ENCODE assay signal across 36 cellular contexts in genomic region chr11:77137421-77137820, GRCh38. TPM values are rescaled to one million over a fixed set of nuclear protein-coding genes. Genes with fewer than 3 reads are reported as not detected.
"Had no signal": no experiment of that assay in that cellular context is flagged by ENCODE, and none has a peak within 500 bp of the region (broad histone marks: within the 10 kb centered on the region; RNA-seq: fewer than 3 reads in every experiment).

No MANE protein-coding gene starts in this region.

- H3K9me3 ChIP-seq: esophagus muscularis mucosa, gastrocnemius medialis, heart left ventricle had no signal

- H3K4me1 ChIP-seq: foreskin keratinocyte had no signal

- FAIRE-seq: astrocyte had no signal

- H3K36me3 Mint-ChIP-seq: activated CD4-positive, alpha-beta memory T cell treated with anti-CD3 and anti-CD28 coated beads for 36 hours; activated naive CD4-positive, alpha-beta T cell treated with anti-CD3 and anti-CD28 coated beads, Interleukin-2, amount 10 ng/mL, durations not matched to agents 7 days and 5 days; activated naive CD4-positive, alpha-beta T cell treated with anti-CD3 and anti-CD28 coated beads, Interleukin-2, amount 50 U/mL, for 72 hours; activated naive CD8-positive, alpha-beta T cell treated with anti-CD3 and anti-CD28 coated beads, Interleukin-2, amount 10 ng/mL, durations not matched to agents 7 days and 5 days had no signal

- H3K27ac ChIP-seq: brain microvascular endothelial cell, coronary artery, esophagus muscularis mucosa, foreskin keratinocyte, gastrocnemius medialis, heart left ventricle had no signal

- H3K27ac Mint-ChIP-seq: activated CD4-positive, alpha-beta memory T cell treated with anti-CD3 and anti-CD28 coated beads for 36 hours; activated CD4-positive, alpha-beta T cell treated with anti-CD3 and anti-CD28 coated beads for 36 hours; activated CD4-positive, alpha-beta T cell treated with anti-CD3 and anti-CD28 coated beads, Interleukin-2, amount 10 ng/mL, durations not matched to agents 24 days and 14 days; activated CD8-positive, alpha-beta memory T cell treated with anti-CD3 and anti-CD28 coated beads, Interleukin-2, amount 10 ng/mL, durations not matched to agents 7 days and 5 days; activated CD8-positive, alpha-beta T cell treated with anti-CD3 and anti-CD28 coated beads, Interleukin-2, amount 10 ng/mL, durations not matched to agents 7 days and 5 days; activated naive CD4-positive, alpha-beta T cell treated with anti-CD3 and anti-CD28 coated beads, Interleukin-2, amount 10 ng/mL, durations not matched to agents 7 days and 5 days; activated naive CD4-positive, alpha-beta T cell treated with anti-CD3 and anti-CD28 coated beads, Interleukin-2, amount 50 U/mL, for 72 hours; activated naive CD8-positive, alpha-beta T cell treated with anti-CD3 and anti-CD28 coated beads, Interleukin-2, amount 10 ng/mL, durations not matched to agents 7 days and 5 days; activated T-helper 1 cell treated with anti-CD3 and anti-CD28 coated beads, Interleukin-12 subunit alpha, Interleukin-12 subunit beta, Interleukin-2, Interleukin-4 antibody, amounts not matched to agents 30 ng/mL and 10 ng/mL and 1 ng/mL, durations not matched to agents 14 hours and 24 hours and 36 hours; dendritic cell treated with granulocyte-macrophage colony-stimulating factor and Interleukin-4, amounts not matched to agents 40 ng/mL and 50 ng/mL, for 4 days; effector memory CD8-positive, alpha-beta T cell; T-helper 17 cell; T-helper 2 cell treated with Interferon-gamma antibody and Interleukin-4, amounts not matched to agents 5 μg/mL and 100 μg/mL, for 36 hours had no signal

- DNase-seq: activated CD4-positive, alpha-beta memory T cell treated with anti-CD3 and anti-CD28 coated beads for 36 hours; activated CD4-positive, alpha-beta T cell treated with anti-CD3 and anti-CD28 coated beads for 36 hours; activated CD4-positive, alpha-beta T cell treated with anti-CD3 and anti-CD28 coated beads, Interleukin-2, amount 10 ng/mL, durations not matched to agents 24 days and 14 days; activated CD4-positive, CD25-positive, alpha-beta regulatory T cell; activated CD4-positive, CD25-positive, alpha-beta regulatory T cell treated with anti-CD3 and anti-CD28 coated beads, Interleukin-2, amount 50 U/mL, for 72 hours; activated CD8-positive, alpha-beta memory T cell treated with anti-CD3 and anti-CD28 coated beads, Interleukin-2, amount 10 ng/mL, durations not matched to agents 7 days and 5 days; activated CD8-positive, alpha-beta memory T cell treated with anti-CD3 and anti-CD28 coated beads, Interleukin-2, amount 50 U/mL, for 4 hours; activated CD8-positive, alpha-beta T cell treated with anti-CD3 and anti-CD28 coated beads, Interleukin-2, amount 10 ng/mL, durations not matched to agents 7 days and 5 days; activated gamma-delta T cell; activated naive CD4-positive, alpha-beta T cell; activated naive CD4-positive, alpha-beta T cell treated with anti-CD3 and anti-CD28 coated beads, Interleukin-2, amount 10 ng/mL, durations not matched to agents 7 days and 5 days; activated naive CD8-positive, alpha-beta T cell treated with anti-CD3 and anti-CD28 coated beads, Interleukin-2, amount 10 ng/mL, durations not matched to agents 7 days and 5 days; activated T-cell treated with anti-CD3 and anti-CD28 coated beads, Interleukin-2, amount 50 U/mL, for 1 hour; activated T-cell treated with anti-CD3 and anti-CD28 coated beads, Interleukin-2, amount 50 U/mL, for 48 hours; amniotic stem cell; anterior cingulate cortex; brain microvascular endothelial cell; effector CD4-positive, alpha-beta T cell; effector memory CD8-positive, alpha-beta T cell; foreskin keratinocyte; gastrocnemius medialis; glutamatergic neuron; T-helper 17 cell; T1000 had no signal

- H3K4me3 Mint-ChIP-seq: activated CD4-positive, alpha-beta memory T cell treated with anti-CD3 and anti-CD28 coated beads for 36 hours; activated CD4-positive, alpha-beta T cell treated with anti-CD3 and anti-CD28 coated beads for 36 hours; activated CD4-positive, alpha-beta T cell treated with anti-CD3 and anti-CD28 coated beads, Interleukin-2, amount 10 ng/mL, durations not matched to agents 24 days and 14 days; activated CD8-positive, alpha-beta memory T cell treated with anti-CD3 and anti-CD28 coated beads, Interleukin-2, amount 10 ng/mL, durations not matched to agents 7 days and 5 days; activated CD8-positive, alpha-beta T cell treated with anti-CD3 and anti-CD28 coated beads, Interleukin-2, amount 10 ng/mL, durations not matched to agents 7 days and 5 days; activated naive CD4-positive, alpha-beta T cell treated with anti-CD3 and anti-CD28 coated beads, Interleukin-2, amount 10 ng/mL, durations not matched to agents 7 days and 5 days; activated naive CD8-positive, alpha-beta T cell treated with anti-CD3 and anti-CD28 coated beads, Interleukin-2, amount 10 ng/mL, durations not matched to agents 7 days and 5 days; activated T-helper 1 cell treated with anti-CD3 and anti-CD28 coated beads, Interleukin-12 subunit alpha, Interleukin-12 subunit beta, Interleukin-2, Interleukin-4 antibody, amounts not matched to agents 30 ng/mL and 10 ng/mL and 1 ng/mL, durations not matched to agents 14 hours and 24 hours and 36 hours; central memory CD8-positive, alpha-beta T cell; dendritic cell treated with granulocyte-macrophage colony-stimulating factor and Interleukin-4, amounts not matched to agents 40 ng/mL and 50 ng/mL, for 4 days; effector memory CD8-positive, alpha-beta T cell; T-helper 17 cell; T-helper 2 cell treated with Interferon-gamma antibody and Interleukin-4, amounts not matched to agents 5 μg/mL and 100 μg/mL, for 36 hours had no signal

- H3K36me3 ChIP-seq: brain microvascular endothelial cell, esophagus muscularis mucosa, gastrocnemius medialis, heart left ventricle had no signal

- H3K9me3 Mint-ChIP-seq: activated CD4-positive, alpha-beta memory T cell treated with anti-CD3 and anti-CD28 coated beads for 36 hours; activated CD4-positive, alpha-beta T cell treated with anti-CD3 and anti-CD28 coated beads, Interleukin-2, amount 10 ng/mL, durations not matched to agents 24 days and 14 days; activated naive CD4-positive, alpha-beta T cell treated with anti-CD3 and anti-CD28 coated beads, Interleukin-2, amount 10 ng/mL, durations not matched to agents 7 days and 5 days; activated naive CD4-positive, alpha-beta T cell treated with anti-CD3 and anti-CD28 coated beads, Interleukin-2, amount 50 U/mL, for 72 hours; activated naive CD8-positive, alpha-beta T cell treated with anti-CD3 and anti-CD28 coated beads, Interleukin-2, amount 10 ng/mL, durations not matched to agents 7 days and 5 days; activated T-helper 1 cell treated with anti-CD3 and anti-CD28 coated beads, Interleukin-12 subunit alpha, Interleukin-12 subunit beta, Interleukin-2, Interleukin-4 antibody, amounts not matched to agents 30 ng/mL and 10 ng/mL and 1 ng/mL, durations not matched to agents 14 hours and 24 hours and 36 hours; central memory CD8-positive, alpha-beta T cell; dendritic cell treated with granulocyte-macrophage colony-stimulating factor and Interleukin-4, amounts not matched to agents 40 ng/mL and 50 ng/mL, for 4 days; effector memory CD8-positive, alpha-beta T cell; T-helper 2 cell treated with Interferon-gamma antibody and Interleukin-4, amounts not matched to agents 5 μg/mL and 100 μg/mL, for 36 hours had no signal

- H3K27me3 Mint-ChIP-seq: central memory CD8-positive, alpha-beta T cell had no signal

- H3K4me3 ChIP-seq: coronary artery, gastrocnemius medialis, heart left ventricle had no signal

- ATAC-seq: activated CD4-positive, alpha-beta T cell treated with anti-CD3 and anti-CD28 coated beads for 36 hours; activated CD8-positive, alpha-beta memory T cell treated with anti-CD3 and anti-CD28 coated beads, Interleukin-2, amount 10 ng/mL, durations not matched to agents 7 days and 5 days; activated CD8-positive, alpha-beta T cell treated with anti-CD3 and anti-CD28 coated beads, Interleukin-2, amount 10 ng/mL, durations not matched to agents 7 days and 5 days; activated naive CD4-positive, alpha-beta T cell treated with anti-CD3 and anti-CD28 coated beads, Interleukin-2, amount 50 U/mL, for 72 hours; effector memory CD8-positive, alpha-beta T cell; foreskin keratinocyte; gastrocnemius medialis; heart left ventricle; T-helper 17 cell had no signal

- H3K27me3 ChIP-seq: brain microvascular endothelial cell had no signal

RNA-seq across cellular contexts. Expression of gene MYO7A, which starts 9.4 kb away (rescaled TPM):
- total RNA-seq: activated CD8-positive, alpha-beta T cell treated with anti-CD3 and anti-CD28 coated beads, Interleukin-2, amount 10 ng/mL, durations not matched to agents 7 days and 5 days had no signal

RNA-seq across cellular contexts. Expression of gene OMP, which starts 34.8 kb away (rescaled TPM):
- total RNA-seq: activated CD4-positive, alpha-beta memory T cell treated with anti-CD3 and anti-CD28 coated beads for 36 hours; activated CD4-positive, alpha-beta T cell treated with anti-CD3 and anti-CD28 coated beads for 36 hours; activated CD4-positive, alpha-beta T cell treated with anti-CD3 and anti-CD28 coated beads, Interleukin-2, amount 10 ng/mL, durations not matched to agents 24 days and 14 days; activated CD8-positive, alpha-beta memory T cell treated with anti-CD3 and anti-CD28 coated beads for 36 hours; activated CD8-positive, alpha-beta memory T cell treated with anti-CD3 and anti-CD28 coated beads, Interleukin-2, amount 10 ng/mL, durations not matched to agents 7 days and 5 days; activated CD8-positive, alpha-beta T cell treated with anti-CD3 and anti-CD28 coated beads, Interleukin-2, amount 10 ng/mL, durations not matched to agents 7 days and 5 days; activated naive CD4-positive, alpha-beta T cell treated with anti-CD3 and anti-CD28 coated beads, Interleukin-2, amount 50 U/mL, for 72 hours; activated naive CD8-positive, alpha-beta T cell treated with anti-CD3 and anti-CD28 coated beads, Interleukin-2, amount 10 ng/mL, durations not matched to agents 7 days and 5 days; activated T-helper 1 cell treated with anti-CD3 and anti-CD28 coated beads, Interleukin-12 subunit alpha, Interleukin-12 subunit beta, Interleukin-2, Interleukin-4 antibody, amounts not matched to agents 30 ng/mL and 10 ng/mL and 1 ng/mL, durations not matched to agents 14 hours and 24 hours and 36 hours; bronchial epithelial cell; cardiac septum; esophagus muscularis mucosa; foreskin keratinocyte; gastrocnemius medialis; heart left ventricle; T-helper 17 cell had no signal
- polyA plus RNA-seq: foreskin keratinocyte, heart left ventricle had no signal
